8 cellular contexts compared by ENCODE assay signal in genomic region chr6:149897015-149897697, GRCh38. TPM values are rescaled to one million over a fixed set of nuclear protein-coding genes. Genes with fewer than 3 reads are reported as not detected.
A peak's percentile ranks its signal among the peaks of the same experiment; 100 is the strongest.
DNase-seq lines count a peak whose midpoint lies in the region; ATAC-seq, FAIRE-seq and TF ChIP-seq lines count a peak whose summit lies in the region.

No MANE protein-coding gene starts in this region.

- H3K4me1 Mint-ChIP-seq in activated T-helper 1 cell treated with anti-CD3 and anti-CD28 coated beads, Interleukin-12 subunit alpha, Interleukin-12 subunit beta, Interleukin-2, Interleukin-4 antibody, amounts not matched to agents 30 ng/mL and 10 ng/mL and 1 ng/mL, durations not matched to agents 14 hours and 24 hours and 36 hours (ENCODE audit: low read depth): peaks cover 20% of the 10 kb centered on the region

- no peaks in the 10 kb centered on the region for H3K9me3 Mint-ChIP-seq in activated T-helper 1 cell treated with anti-CD3 and anti-CD28 coated beads, Interleukin-12 subunit alpha, Interleukin-12 subunit beta, Interleukin-2, Interleukin-4 antibody, amounts not matched to agents 30 ng/mL and 10 ng/mL and 1 ng/mL, durations not matched to agents 14 hours and 24 hours and 36 hours

- H3K36me3 Mint-ChIP-seq in activated T-helper 1 cell treated with anti-CD3 and anti-CD28 coated beads, Interleukin-12 subunit alpha, Interleukin-12 subunit beta, Interleukin-2, Interleukin-4 antibody, amounts not matched to agents 30 ng/mL and 10 ng/mL and 1 ng/mL, durations not matched to agents 14 hours and 24 hours and 36 hours (ENCODE audit: low read depth): no peaks in the 10 kb centered on the region

- no peak for TF ChIP-seq POLR2A in body of pancreas (IDR thresholded peaks at IDR 0.05)

- H3K9me3 ChIP-seq in body of pancreas (no peaks in the 10 kb centered on the region), kidney (ENCODE audit: control insufficient read depth in 1 of 2, low read length in 2 of 2) (no peaks in the 10 kb centered on the region)

- H3K27ac Mint-ChIP-seq in activated T-helper 1 cell treated with anti-CD3 and anti-CD28 coated beads, Interleukin-12 subunit alpha, Interleukin-12 subunit beta, Interleukin-2, Interleukin-4 antibody, amounts not matched to agents 30 ng/mL and 10 ng/mL and 1 ng/mL, durations not matched to agents 14 hours and 24 hours and 36 hours: no peak overlapping the region

- peak; percentile 72 for ATAC-seq in body of pancreas
- no peak for ATAC-seq in GM21526 (IDR thresholded peaks at IDR 0.05; ENCODE audit: low FRiP score, unreplicated experiment)

- H3K27ac ChIP-seq in body of pancreas (peak overlapping the region in 2 of 4 donors; percentile 14 to 41), kidney (ENCODE audit: low read depth in 2 of 2, low read length in 2 of 2) (peak overlapping the region; percentile 29 to 54)

- no peak for FAIRE-seq in kidney (lab: Jason Lieb, UNC)

- TF ChIP-seq CTCF in body of pancreas (IDR thresholded peaks at IDR 0.05) (no peak), kidney (IDR thresholded peaks at IDR 0.05; ENCODE audit: borderline replicate concordance, extremely low read depth, insufficient read depth) (no peak)

- intact Hi-C loops in body of pancreas (cut with DNase I) (no loop called here), kidney (cut with DNase I) (no loop called here)
- intact Hi-C loops in activated T-helper 1 cell treated with anti-CD3 and anti-CD28 coated beads, Interleukin-12 subunit alpha, Interleukin-12 subunit beta, Interleukin-2, Interleukin-4 antibody, amounts not matched to agents 30 ng/mL and 10 ng/mL and 1 ng/mL, durations not matched to agents 14 hours and 24 hours and 36 hours (cut with micrococcal nuclease): no loop called here

- H3K9ac ChIP-seq in kidney (ENCODE audit: low read length in 2 of 2): no peak overlapping the region

- H3K4me1 ChIP-seq in body of pancreas (peaks cover 12% of the 10 kb centered on the region), kidney (ENCODE audit: control insufficient read depth in 1 of 2, insufficient read depth in 1 of 2, low read depth in 1 of 2, low read length in 2 of 2) (peaks cover 0 to 12% of the 10 kb centered on the region in 2 donors)

- H3K27me3 Mint-ChIP-seq in activated T-helper 1 cell treated with anti-CD3 and anti-CD28 coated beads, Interleukin-12 subunit alpha, Interleukin-12 subunit beta, Interleukin-2, Interleukin-4 antibody, amounts not matched to agents 30 ng/mL and 10 ng/mL and 1 ng/mL, durations not matched to agents 14 hours and 24 hours and 36 hours (ENCODE audit: insufficient read depth): peaks cover 30% of the 10 kb centered on the region

- H3K36me3 ChIP-seq in body of pancreas (replicated peaks in 1 of 2; ENCODE audit: insufficient read depth in 1 of 2, low read depth in 2 of 2): no peaks in the 10 kb centered on the region
- H3K36me3 ChIP-seq in kidney (ENCODE audit: control insufficient read depth in 1 of 2, insufficient read depth in 2 of 2, low read length in 2 of 2): no peaks in the 10 kb centered on the region

- DNase-seq in HS-27A (ENCODE audit: low read depth): peak; percentile 87
- peak; percentile 46 to 77 (median 61) for DNase-seq in body of pancreas
- DNase-seq in kidney: peak; percentile 87
- peak; percentile 18 for DNase-seq in superior temporal gyrus (ENCODE audit: extremely low spot score)
- no peak for DNase-seq in NCI-H82 treated with DMSO at 0.1 percent for 48 hours (lab: John Stamatoyannopoulos, UW; ENCODE audit: unreplicated experiment)
- no peak for DNase-seq in activated T-helper 1 cell treated with anti-CD3 and anti-CD28 coated beads, Interleukin-12 subunit alpha, Interleukin-12 subunit beta, Interleukin-2, Interleukin-4 antibody, amounts not matched to agents 30 ng/mL and 10 ng/mL and 1 ng/mL, durations not matched to agents 14 hours and 24 hours and 36 hours (ENCODE audit: low spot score)
- DNase-seq in stimulated activated CD4-positive, alpha-beta T cell treated with anti-CD3 and anti-CD28 coated beads, Interleukin-1b, Interleukin-23, amount 100 ng/mL, for 48 hours: no peak

- no peaks in the 10 kb centered on the region for H3K27me3 ChIP-seq in body of pancreas

- H3K4me3 ChIP-seq in body of pancreas: no peak overlapping the region
- no peak overlapping the region for H3K4me3 ChIP-seq in kidney (ENCODE audit: low read length in 2 of 2)

- WGBS in body of pancreas, 2 donors: 71% methylated on average over 13 of the region's 13 CpGs

- no peak overlapping the region for H3K4me3 Mint-ChIP-seq in activated T-helper 1 cell treated with anti-CD3 and anti-CD28 coated beads, Interleukin-12 subunit alpha, Interleukin-12 subunit beta, Interleukin-2, Interleukin-4 antibody, amounts not matched to agents 30 ng/mL and 10 ng/mL and 1 ng/mL, durations not matched to agents 14 hours and 24 hours and 36 hours

RNA-seq across cellular contexts. Expression of gene RAET1E, which starts 0.8 kb away (rescaled TPM):
- total RNA-seq in body of pancreas: not detected
- 1.0 TPM for total RNA-seq in kidney
- polyA plus RNA-seq in kidney (ENCODE audit: insufficient read depth, low read depth, low replicate concordance): 3.1 TPM
- not detected in 2 replicates for total RNA-seq in activated T-helper 1 cell treated with anti-CD3 and anti-CD28 coated beads, Interleukin-12 subunit alpha, Interleukin-12 subunit beta, Interleukin-2, Interleukin-4 antibody, amounts not matched to agents 30 ng/mL and 10 ng/mL and 1 ng/mL, durations not matched to agents 14 hours and 24 hours and 36 hours

RNA-seq across cellular contexts. Expression of gene RAET1G, which starts 25.8 kb away (rescaled TPM):
- not detected for total RNA-seq in body of pancreas
- total RNA-seq in kidney: 0.41 TPM
- polyA plus RNA-seq in kidney (ENCODE audit: insufficient read depth, low read depth, low replicate concordance): 1.3 TPM
- 0.18 TPM in 1 of 2 replicates, not detected in the other for total RNA-seq in activated T-helper 1 cell treated with anti-CD3 and anti-CD28 coated beads, Interleukin-12 subunit alpha, Interleukin-12 subunit beta, Interleukin-2, Interleukin-4 antibody, amounts not matched to agents 30 ng/mL and 10 ng/mL and 1 ng/mL, durations not matched to agents 14 hours and 24 hours and 36 hours

RNA-seq across cellular contexts. Expression of gene LRP11, which starts 33.0 kb away (rescaled TPM):
- 10 to 100 TPM; 21.0 to 28.0 TPM for total RNA-seq in body of pancreas
- 34.0 TPM for total RNA-seq in kidney
- 22.1 TPM for polyA plus RNA-seq in kidney (ENCODE audit: insufficient read depth, low read depth, low replicate concordance)
- 3.5 and 5.1 TPM in 2 replicates for total RNA-seq in activated T-helper 1 cell treated with anti-CD3 and anti-CD28 coated beads, Interleukin-12 subunit alpha, Interleukin-12 subunit beta, Interleukin-2, Interleukin-4 antibody, amounts not matched to agents 30 ng/mL and 10 ng/mL and 1 ng/mL, durations not matched to agents 14 hours and 24 hours and 36 hours

RNA-seq across cellular contexts. Expression of gene ULBP2, which starts 44.7 kb away (rescaled TPM):
- total RNA-seq in body of pancreas: under 1 TPM in 1 of 2 donors, not detected in 1; 0.26 TPM
- 1.3 TPM for total RNA-seq in kidney
- 2.5 TPM for polyA plus RNA-seq in kidney (ENCODE audit: insufficient read depth, low read depth, low replicate concordance)
- 0.32 and 0.65 TPM in 2 replicates for total RNA-seq in activated T-helper 1 cell treated with anti-CD3 and anti-CD28 coated beads, Interleukin-12 subunit alpha, Interleukin-12 subunit beta, Interleukin-2, Interleukin-4 antibody, amounts not matched to agents 30 ng/mL and 10 ng/mL and 1 ng/mL, durations not matched to agents 14 hours and 24 hours and 36 hours

Comparison
In these comparisons a context has a peak if more than half of its experiments do, and no peak if none do; other contexts are left out.
1. DNase-seq: peak in HS-27A (single experiment), body of pancreas (4 of 4), kidney (single experiment) and superior temporal gyrus (single experiment); none in NCI-H82 treated with DMSO at 0.1 percent for 48 hours (single experiment), activated T-helper 1 cell treated with anti-CD3 and anti-CD28 coated beads, Interleukin-12 subunit alpha, Interleukin-12 subunit beta, Interleukin-2, Interleukin-4 antibody, amounts not matched to agents 30 ng/mL and 10 ng/mL and 1 ng/mL, durations not matched to agents 14 hours and 24 hours and 36 hours (single experiment) and stimulated activated CD4-positive, alpha-beta T cell treated with anti-CD3 and anti-CD28 coated beads, Interleukin-1b, Interleukin-23, amount 100 ng/mL, for 48 hours (single experiment).